Comparison of ENCODE assay signal across 8 cellular contexts in the genomic region with DNA sequence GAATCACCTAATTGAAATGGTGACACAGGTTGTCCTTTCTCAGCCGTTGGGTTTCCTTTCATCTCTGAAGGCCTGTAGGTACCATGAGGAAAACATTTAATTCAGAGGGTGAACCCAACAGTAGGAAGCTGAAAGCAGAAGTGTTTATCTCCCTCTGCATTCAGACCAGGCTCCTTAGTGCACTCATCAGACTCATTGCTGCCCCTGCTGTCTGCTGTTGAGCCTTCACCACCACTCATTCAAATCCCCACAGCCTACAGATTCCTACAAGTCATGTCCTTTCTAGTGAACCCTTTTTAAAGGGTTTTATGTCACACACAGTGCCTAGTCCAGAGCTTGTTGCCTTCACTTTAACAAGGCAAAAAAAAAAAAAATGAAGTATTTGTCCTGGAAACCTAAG. TPM values are rescaled to one million over a fixed set of nuclear protein-coding genes. Genes with fewer than 3 reads are reported as not detected.
DNase-seq lines count a peak whose midpoint lies in the region; ATAC-seq and TF ChIP-seq lines count a peak whose summit lies in the region.

No MANE protein-coding gene starts in this region.

- no peaks in the 10 kb centered on the region for H3K9me3 Mint-ChIP-seq in glutamatergic neuron (ENCODE audit: unreplicated experiment)
- no peaks in the 10 kb centered on the region for H3K9me3 Mint-ChIP-seq in CD8-positive, alpha-beta memory T cell

- H3K9me3 ChIP-seq in CD8-positive, alpha-beta memory T cell (ENCODE audit: low read length): no peaks in the 10 kb centered on the region

- no peak overlapping the region for H3K4me3 ChIP-seq in CD8-positive, alpha-beta memory T cell (ENCODE audit: low read length)

- no peaks in the 10 kb centered on the region for H3K36me3 Mint-ChIP-seq in glutamatergic neuron (ENCODE audit: unreplicated experiment)
- H3K36me3 Mint-ChIP-seq in CD8-positive, alpha-beta memory T cell: peaks cover 7 to 71% (median 18%) of the 10 kb centered on the region in 3 donors

- no peak overlapping the region for H3K27ac ChIP-seq in CD8-positive, alpha-beta memory T cell (ENCODE audit: low read depth, low read length)

- H3K27ac Mint-ChIP-seq in glutamatergic neuron (ENCODE audit: unreplicated experiment): no peak overlapping the region
- peak overlapping the region in 3 of 8 donors; percentile 6 to 33 (median 22) for H3K27ac Mint-ChIP-seq in CD8-positive, alpha-beta memory T cell

- POLR2A ChIA-PET in CD8-positive, alpha-beta memory T cell (lab: Charles Lee): no interaction called here

- no peak overlapping the region for H3K4me3 Mint-ChIP-seq in glutamatergic neuron (ENCODE audit: unreplicated experiment)
- no peak overlapping the region for H3K4me3 Mint-ChIP-seq in CD8-positive, alpha-beta memory T cell

- peaks cover 11% of the 10 kb centered on the region for H3K36me3 ChIP-seq in CD8-positive, alpha-beta memory T cell (ENCODE audit: insufficient read depth, low read length)

- H3K27me3 ChIP-seq in CD8-positive, alpha-beta memory T cell (ENCODE audit: insufficient read depth, low read length, poor library complexity, severe bottlenecking): no peaks in the 10 kb centered on the region

- CTCF ChIA-PET in CD8-positive, alpha-beta memory T cell (lab: Charles Lee): interaction anchor here (0.7 to 1.0 kb wide), 2 partner anchors 53 to 223 kb away, joined by 3 read pairs; no protein-coding TSS in a partner anchor

- TF ChIP-seq CTCF in glutamatergic neuron (IDR thresholded peaks at IDR 0.05; ENCODE audit: partially characterized antibody, unreplicated experiment): peak; percentile 32

- no peaks in the 10 kb centered on the region for H3K27me3 Mint-ChIP-seq in glutamatergic neuron (ENCODE audit: unreplicated experiment)
- peaks cover 0 to 3% of the 10 kb centered on the region in 2 donors for H3K27me3 Mint-ChIP-seq in CD8-positive, alpha-beta memory T cell

- ATAC-seq in GM21529 (IDR thresholded peaks at IDR 0.05; ENCODE audit: unreplicated experiment): peak; percentile 98

- peak; percentile 8 for DNase-seq in activated gamma-delta T cell treated with Interleukin-2 at 50 U/mL for 16 hours
- DNase-seq in activated gamma-delta T cell (lab: John Stamatoyannopoulos, UW): no peak
- peak; percentile 34 for DNase-seq in HT-29 (ENCODE audit: low spot score)
- DNase-seq in UCSD-AML1 (lab: John Stamatoyannopoulos, UW; ENCODE audit: unreplicated experiment): peak; percentile 44
- peak; percentile 33 for DNase-seq in glutamatergic neuron
- peak; percentile 22 for DNase-seq in stromal cell of bone marrow (ENCODE audit: low read depth)
- no peak for DNase-seq in CD8-positive, alpha-beta memory T cell

- H3K4me1 Mint-ChIP-seq in glutamatergic neuron (ENCODE audit: low read depth, unreplicated experiment): no peaks in the 10 kb centered on the region
- H3K4me1 Mint-ChIP-seq in CD8-positive, alpha-beta memory T cell: peaks cover 25 to 39% (median 35%) of the 10 kb centered on the region in 3 donors

- no peaks in the 10 kb centered on the region for H3K4me1 ChIP-seq in CD8-positive, alpha-beta memory T cell (ENCODE audit: insufficient read depth, low read length)

RNA-seq across cellular contexts. Expression of a gene that starts 13.4 kb away (rescaled TPM):
- 6.0 and 10.1 TPM in 2 replicates for total RNA-seq in HT-29 (2014; rRNA removed; shearing (Covaris generic))
- total RNA-seq in glutamatergic neuron (ENCODE audit: unreplicated experiment): 64.3 TPM
- total RNA-seq in CD8-positive, alpha-beta memory T cell: 10 to 100 TPM; 44.7 to 46.3 TPM
- 44.7 TPM for polyA plus RNA-seq in CD8-positive, alpha-beta memory T cell

RNA-seq across cellular contexts. Expression of a gene that starts 13.5 kb away (rescaled TPM):
- not detected in 2 replicates for total RNA-seq in HT-29 (2014; rRNA removed; shearing (Covaris generic))
- 0.78 TPM for total RNA-seq in glutamatergic neuron (ENCODE audit: unreplicated experiment)
- under 1 TPM; 0.07 to 0.09 TPM for total RNA-seq in CD8-positive, alpha-beta memory T cell
- polyA plus RNA-seq in CD8-positive, alpha-beta memory T cell: not detected

RNA-seq across cellular contexts. Expression of a gene that starts 42.2 kb away (rescaled TPM):
- total RNA-seq in HT-29 (2014; rRNA removed; shearing (Covaris generic)): 66.5 and 67.1 TPM in 2 replicates
- 44.6 TPM for total RNA-seq in glutamatergic neuron (ENCODE audit: unreplicated experiment)
- total RNA-seq in CD8-positive, alpha-beta memory T cell: 10 to 100 TPM; 21.6 to 22.8 TPM
- 16.9 TPM for polyA plus RNA-seq in CD8-positive, alpha-beta memory T cell

RNA-seq across cellular contexts. Expression of a gene that starts 42.3 kb away (rescaled TPM):
- total RNA-seq in HT-29 (2014; rRNA removed; shearing (Covaris generic)): 1.6 and 2.1 TPM in 2 replicates
- total RNA-seq in glutamatergic neuron (ENCODE audit: unreplicated experiment): 7.8 TPM
- 1 to 10 TPM in 1 of 2 experiments, under 1 TPM in 1; 0.80 to 1.1 TPM for total RNA-seq in CD8-positive, alpha-beta memory T cell
- polyA plus RNA-seq in CD8-positive, alpha-beta memory T cell: 0.67 TPM

Comparison
In these comparisons a context has a peak if more than half of its experiments do, and no peak if none do; other contexts are left out.
1. DNase-seq: peak in activated gamma-delta T cell treated with Interleukin-2 at 50 U/mL for 16 hours (single experiment), HT-29 (single experiment), UCSD-AML1 (single experiment), glutamatergic neuron (single experiment) and stromal cell of bone marrow (single experiment); none in activated gamma-delta T cell (single experiment) and CD8-positive, alpha-beta memory T cell (0 of 5).